In the genomic region with DNA sequence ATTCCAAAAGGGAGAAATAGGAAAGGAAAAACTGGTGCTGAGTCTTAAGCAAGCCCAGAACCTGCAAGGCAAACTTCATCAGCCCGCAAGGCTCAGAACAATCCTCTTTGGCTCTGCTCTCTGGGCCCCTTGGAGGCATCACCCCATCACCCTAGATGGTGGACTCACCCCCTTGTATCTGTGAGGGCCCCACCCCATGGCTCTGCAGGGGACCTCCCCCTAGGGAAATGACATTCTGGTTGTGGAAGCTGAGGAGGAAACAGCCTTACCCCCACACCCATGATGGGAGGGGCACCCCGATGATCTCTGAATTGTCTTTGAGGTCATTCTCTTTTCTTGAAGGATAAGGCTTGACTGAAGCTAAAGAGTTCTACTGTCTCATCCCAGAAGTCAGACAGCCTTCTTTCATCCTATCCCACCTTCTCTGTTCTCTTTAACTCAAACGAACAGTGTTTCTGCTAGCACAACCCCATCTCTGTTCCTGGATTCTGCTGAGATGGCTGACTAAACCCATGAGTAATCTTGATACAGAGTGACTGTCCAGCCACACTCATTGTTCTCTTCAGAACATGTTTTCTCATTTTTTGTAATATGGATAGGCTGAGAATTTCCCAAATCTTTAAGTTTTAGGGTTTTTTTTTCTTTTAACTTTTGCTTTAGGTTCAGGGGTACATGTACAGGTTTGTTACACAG, we compare ENCODE assay signal across 29 cellular contexts.
"Had no signal": no experiment of that assay in that cellular context is flagged by ENCODE, and none has a peak within 500 bp of the region (broad histone marks: within the 10 kb centered on the region; RNA-seq: fewer than 3 reads in every experiment).

No MANE protein-coding gene starts in this region.

- H3K36me3 ChIP-seq: cardiac muscle cell, left ventricle myocardium inferior, ovary, prostate gland, sigmoid colon, thyroid gland, upper lobe of left lung, vagina had no signal

- DNase-seq: activated CD4-positive, alpha-beta memory T cell treated with anti-CD3 and anti-CD28 coated beads, Interleukin-2, amount 10 ng/mL, durations not matched to agents 7 days and 5 days; activated CD4-positive, alpha-beta T cell treated with anti-CD3 and anti-CD28 coated beads, Interleukin-2, amount 10 ng/mL, durations not matched to agents 24 days and 14 days; activated CD4-positive, CD25-positive, alpha-beta regulatory T cell treated with anti-CD3 and anti-CD28 coated beads, Interleukin-2, amount 50 U/mL, for 72 hours; activated effector memory CD4-positive, alpha-beta T cell treated with Interleukin-2 at 50 U/mL for 16 hours; activated naive CD4-positive, alpha-beta T cell treated with Interleukin-2 at 50 U/mL for 16 hours; anterior cingulate cortex; body of pancreas; effector memory CD8-positive, alpha-beta T cell; left ventricle myocardium inferior; ovary; retina; sigmoid colon; small intestine; stimulated activated CD4-positive, alpha-beta T cell treated with anti-CD3 and anti-CD28 coated beads, Interleukin-1b, Interleukin-23, amount 100 ng/mL, for 48 hours; stimulated activated CD4-positive, alpha-beta T cell treated with anti-CD3 and anti-CD28 coated beads, Interleukin-4, amount 100 ng/mL, for 4 hours; stimulated activated CD8-positive, alpha-beta memory T cell treated with anti-CD3 and anti-CD28 coated beads, Interleukin-4, amount 100 ng/mL, for 48 hours; stimulated activated naive CD8-positive, alpha-beta T cell treated with anti-CD3 and anti-CD28 coated beads, Interleukin-15, amount 100 ng/mL, for 72 hours; substantia nigra; T-helper 17 cell; thyroid gland; upper lobe of left lung had no signal

- ATAC-seq: body of pancreas; effector memory CD8-positive, alpha-beta T cell; stimulated activated memory B cell treated with anti-CD40 and anti-IgM and Interleukin-4, amounts not matched to agents 10 μg/mL and 1 μg/mL and 100 μg/mL, for 72 hours; stimulated activated naive CD8-positive, alpha-beta T cell treated with anti-CD3 and anti-CD28 coated beads, Interleukin-15, amount 100 ng/mL, for 72 hours; T-helper 17 cell had no signal

- H3K36me3 Mint-ChIP-seq: stimulated activated memory B cell treated with anti-CD40 and anti-IgM and Interleukin-4, amounts not matched to agents 10 μg/mL and 1 μg/mL and 100 μg/mL, for 72 hours had no signal

- H3K4me1 Mint-ChIP-seq: activated CD4-positive, alpha-beta memory T cell treated with anti-CD3 and anti-CD28 coated beads, Interleukin-2, amount 10 ng/mL, durations not matched to agents 7 days and 5 days; activated CD4-positive, alpha-beta T cell treated with anti-CD3 and anti-CD28 coated beads, Interleukin-2, amount 10 ng/mL, durations not matched to agents 24 days and 14 days; stimulated activated memory B cell treated with anti-CD40 and anti-IgM and Interleukin-4, amounts not matched to agents 10 μg/mL and 1 μg/mL and 100 μg/mL, for 72 hours; stimulated activated naive CD8-positive, alpha-beta T cell treated with anti-CD3 and anti-CD28 coated beads, Interleukin-15, amount 100 ng/mL, for 72 hours; T-helper 17 cell had no signal

- H3K27ac ChIP-seq: body of pancreas, cardiac muscle cell, coronary artery, dorsolateral prefrontal cortex, left ventricle myocardium inferior, ovary, prostate gland, sigmoid colon, thyroid gland, upper lobe of left lung, vagina had no signal

- H3K4me1 ChIP-seq: body of pancreas, left ventricle myocardium inferior, prostate gland, sigmoid colon, thyroid gland, upper lobe of left lung, vagina had no signal

- H3K9me3 ChIP-seq: body of pancreas, ovary, prostate gland, thyroid gland, vagina had no signal

- H3K4me3 ChIP-seq: body of pancreas, cardiac muscle cell, coronary artery, dorsolateral prefrontal cortex, left ventricle myocardium inferior, ovary, prostate gland, sigmoid colon, thyroid gland, upper lobe of left lung, vagina had no signal

- H3K27me3 ChIP-seq: body of pancreas, cardiac muscle cell, ovary, sigmoid colon, thyroid gland, upper lobe of left lung, vagina had no signal

- H3K4me3 Mint-ChIP-seq: activated CD4-positive, alpha-beta memory T cell treated with anti-CD3 and anti-CD28 coated beads, Interleukin-2, amount 10 ng/mL, durations not matched to agents 7 days and 5 days; activated CD4-positive, alpha-beta T cell treated with anti-CD3 and anti-CD28 coated beads, Interleukin-2, amount 10 ng/mL, durations not matched to agents 24 days and 14 days; activated naive CD8-positive, alpha-beta T cell; effector memory CD8-positive, alpha-beta T cell; nephron; stimulated activated memory B cell treated with anti-CD40 and anti-IgM and Interleukin-4, amounts not matched to agents 10 μg/mL and 1 μg/mL and 100 μg/mL, for 72 hours; stimulated activated naive CD8-positive, alpha-beta T cell treated with anti-CD3 and anti-CD28 coated beads, Interleukin-15, amount 100 ng/mL, for 72 hours; T-helper 17 cell had no signal

- H3K27me3 Mint-ChIP-seq: effector memory CD8-positive, alpha-beta T cell; T-helper 17 cell had no signal

- H3K9me3 Mint-ChIP-seq: activated CD4-positive, alpha-beta T cell treated with anti-CD3 and anti-CD28 coated beads, Interleukin-2, amount 10 ng/mL, durations not matched to agents 24 days and 14 days had no signal

- H3K27ac Mint-ChIP-seq: activated CD4-positive, alpha-beta memory T cell treated with anti-CD3 and anti-CD28 coated beads, Interleukin-2, amount 10 ng/mL, durations not matched to agents 7 days and 5 days; activated CD4-positive, alpha-beta T cell treated with anti-CD3 and anti-CD28 coated beads, Interleukin-2, amount 10 ng/mL, durations not matched to agents 24 days and 14 days; activated naive CD8-positive, alpha-beta T cell; effector memory CD8-positive, alpha-beta T cell; nephron; stimulated activated memory B cell treated with anti-CD40 and anti-IgM and Interleukin-4, amounts not matched to agents 10 μg/mL and 1 μg/mL and 100 μg/mL, for 72 hours; stimulated activated naive CD8-positive, alpha-beta T cell treated with anti-CD3 and anti-CD28 coated beads, Interleukin-15, amount 100 ng/mL, for 72 hours; T-helper 17 cell had no signal
